Comparison of ENCODE assay signal across 8 cellular contexts in genomic region chr4:8440491-8441311, GRCh38. TPM values are rescaled to one million over a fixed set of nuclear protein-coding genes. Genes with fewer than 3 reads are reported as not detected.
A peak's percentile ranks its signal among the peaks of the same experiment; 100 is the strongest.
DNase-seq lines count a peak whose midpoint lies in the region; FAIRE-seq and TF ChIP-seq lines count a peak whose summit lies in the region.

Gene ACOX3, minus strand, starts transcription at chr4:8440723. Its CDS starts 24,202 bp downstream, at chr4:8416521.
Gene TRMT44, plus strand, starts transcription at chr4:8440777. Its CDS starts 46 bp downstream, at chr4:8440823.

- no peak within 1 kb of the TSS for H3K56ac ChIP-seq in H9 (ENCODE audit: insufficient read length, low read depth, low read length)

- H4K91ac ChIP-seq in H9 (ENCODE audit: insufficient read length, low read depth, low read length) = no peak within 1 kb of the TSS

- H3K9me2 ChIP-seq in MM.1S (replicated peaks; ENCODE audit: insufficient read depth, low read length) = no peaks in the 10 kb centered on the region

- H2BK12ac ChIP-seq in H9 (ENCODE audit: insufficient read length, low read depth, low read length) = no peak within 1 kb of the TSS

- no peak within 1 kb of the TSS for H2BK15ac ChIP-seq in H9 (ENCODE audit: low read depth, low read length)

- peak within 1 kb of the TSS; percentile 89 for H2AFZ ChIP-seq in H9 (ENCODE audit: low read length)
- peak within 1 kb of the TSS; percentile 82 for H2AFZ ChIP-seq in MM.1S (ENCODE audit: low read length)

- H3K79me2 ChIP-seq in H9 (ENCODE audit: insufficient read depth, low read length) (peaks cover 18% of the 10 kb centered on the region; the same call in 1 of the 2 replicates), MM.1S (ENCODE audit: low read length) (peaks cover 82% of the 10 kb centered on the region)

- H2BK120ac ChIP-seq in H9 (ENCODE audit: low read depth, low read length, poor library complexity, severe bottlenecking) = no peak within 1 kb of the TSS

- H3K36me3 Mint-ChIP-seq in H9 (ENCODE audit: insufficient read depth in 1 of 3, low read depth in 3 of 3) (peaks cover 6 to 14% (median 9%) of the 10 kb centered on the region in 3 experiments), neural crest cell (ENCODE audit: low read depth) (no peaks in the 10 kb centered on the region)

- no peak for TF ChIP-seq EP300 in stomach (IDR thresholded peaks at IDR 0.05)

- intact Hi-C loops in stomach (cut with DNase I; ENCODE audit: low total_unique reads) = no loop called here

- H3K27ac ChIP-seq in H9 (ENCODE audit: insufficient read length, low read depth, low read length) (peak within 1 kb of the TSS; percentile 24), MM.1S (ENCODE audit: low read length) (peak within 1 kb of the TSS; percentile 88), SJSA1 (peak within 1 kb of the TSS; percentile 90), stomach (peak within 1 kb of the TSS; percentile 87 to 97 (median 93))

- H3K9ac ChIP-seq in H9 (ENCODE audit: extremely low read depth, insufficient read length, low read length) = peak within 1 kb of the TSS; percentile 60
- peak within 1 kb of the TSS; percentile 89 for H3K9ac ChIP-seq in MM.1S (ENCODE audit: low read length)

- no peak within 1 kb of the TSS for H2BK5ac ChIP-seq in H9 (ENCODE audit: insufficient read length, low read length)

- H3K4me3 Mint-ChIP-seq in H9 (peak within 1 kb of the TSS; percentile 80 to 87), neural crest cell (peak within 1 kb of the TSS; percentile 98)

- peaks cover 8% of the 10 kb centered on the region for H3F3A ChIP-seq in MM.1S (ENCODE audit: insufficient read depth, low read length)

- no peak within 1 kb of the TSS for H3K14ac ChIP-seq in H9 (ENCODE audit: insufficient read depth, low read length)

- H4K8ac ChIP-seq in H9 (replicated peaks; ENCODE audit: insufficient read length, low read depth, low read length) = no peak within 1 kb of the TSS

- H3K27me3 ChIP-seq in H9 (ENCODE audit: insufficient read depth, low read length) (no peaks in the 10 kb centered on the region), MM.1S (replicated peaks; ENCODE audit: insufficient read depth, low read length) (no peaks in the 10 kb centered on the region), SJSA1 (replicated peaks) (no peaks in the 10 kb centered on the region), stomach (no peaks in the 10 kb centered on the region)

- H3K23me2 ChIP-seq in H9 (ENCODE audit: insufficient read length, low read depth, low read length, poor library complexity, severe bottlenecking) = peaks cover 6% of the 10 kb centered on the region

- peak; percentile 91 for FAIRE-seq in G401.6 (lab: Jason Lieb, UNC)

- H4K20me1 ChIP-seq in H9 (ENCODE audit: control insufficient read depth, insufficient read depth, insufficient read length) = no peaks in the 10 kb centered on the region
- H4K20me1 ChIP-seq in MM.1S (ENCODE audit: insufficient read depth, low read length) = no peaks in the 10 kb centered on the region

- no peak within 1 kb of the TSS for H3K18ac ChIP-seq in H9 (ENCODE audit: insufficient read length, low read depth, low read length)

- H3K4me1 Mint-ChIP-seq in H9 (peaks cover 41 to 49% of the 10 kb centered on the region in 2 experiments), neural crest cell (peaks cover 52% of the 10 kb centered on the region)

- peak; percentile 92 for DNase-seq in H9
- DNase-seq in MM.1S = peak; percentile 87
- DNase-seq in SJSA1 (ENCODE audit: low read depth in 1 of 2, low spot score in 2 of 2) = peak; percentile 71 to 78
- peak; percentile 93 for DNase-seq in activated gamma-delta T cell treated with anti-CD3 and anti-CD28 coated beads, Interleukin-2, amount 50 U/mL, for 16 hours (ENCODE audit: low read depth)
- peak; percentile 92 for DNase-seq in fibroblast of villous mesenchyme (ENCODE audit: low read depth)
- peak; percentile 92 for DNase-seq in neural crest cell (ENCODE audit: low read depth, low spot score)
- DNase-seq in stomach = peak; percentile 96

- H2BK20ac ChIP-seq in H9 (ENCODE audit: low read depth, low read length, poor library complexity, severe bottlenecking) = no peak within 1 kb of the TSS

- no peak within 1 kb of the TSS for H3K4ac ChIP-seq in H9 (ENCODE audit: low read depth, low read length)

- H3K4me1 ChIP-seq in H9 (ENCODE audit: insufficient read depth, low read length) (peaks cover 5% of the 10 kb centered on the region; the same call in 1 of the 2 replicates), MM.1S (ENCODE audit: low read length) (peaks cover 26% of the 10 kb centered on the region), SJSA1 (replicated peaks) (0 out of 2 replicates have a peak, but pooled peaks cover 2% of the 10 kb centered on the region), stomach (peaks cover 41 to 77% (median 64%) of the 10 kb centered on the region in 4 donors)

- H3K23ac ChIP-seq in H9 (ENCODE audit: insufficient read length, low read depth, low read length) = no peak within 1 kb of the TSS

- peak within 1 kb of the TSS; percentile 92 to 99 (median 98); a peak in 6 of 7 replicates for H3K27ac Mint-ChIP-seq in H9
- peak within 1 kb of the TSS; percentile 98 for H3K27ac Mint-ChIP-seq in neural crest cell (ENCODE audit: unreplicated experiment)

- TF ChIP-seq CTCF in H9 (conservative IDR thresholded peaks at IDR 0.05) (no peak), MM.1S (IDR thresholded peaks at IDR 0.05; ENCODE audit: low read length) (no peak), fibroblast of villous mesenchyme (IDR thresholded peaks at IDR 0.05; ENCODE audit: insufficient read depth, low read depth, low read length) (no peak), neural crest cell (conservative IDR thresholded peaks at IDR 0.05) (no peak), stomach (IDR thresholded peaks at IDR 0.05) (peak in 1 of 7 experiments; percentile 27)

- H3K4me3 ChIP-seq in MM.1S (ENCODE audit: low read length) (peak within 1 kb of the TSS; percentile 82), SJSA1 (peak within 1 kb of the TSS; percentile 84), fibroblast of villous mesenchyme (ENCODE audit: low read depth, low read length) (peak within 1 kb of the TSS; percentile 92), stomach (peak within 1 kb of the TSS; percentile 75 to 100 (median 99))

- H3K9me3 ChIP-seq in H9 (ENCODE audit: control insufficient read depth, low read depth, low read length) (no peaks in the 10 kb centered on the region), MM.1S (replicated peaks; ENCODE audit: insufficient read depth, low read length) (no peaks in the 10 kb centered on the region), SJSA1 (replicated peaks) (no peaks in the 10 kb centered on the region), stomach (no peaks in the 10 kb centered on the region)

- peak in 1 of 4 donors; percentile 13 for TF ChIP-seq POLR2A in stomach (IDR thresholded peaks at IDR 0.05)

- H3T11ph ChIP-seq in H9 (ENCODE audit: low read length) = no peak within 1 kb of the TSS

- peaks cover 3% of the 10 kb centered on the region for H3K79me1 ChIP-seq in H9 (ENCODE audit: insufficient read depth, low read depth, low read length, poor library complexity, severe bottlenecking)

- no peak within 1 kb of the TSS for H2AK5ac ChIP-seq in H9 (ENCODE audit: insufficient read length, low read length)

- no CpG with 5 or more reads among the region's 60 CpGs for WGBS in H9 (ENCODE audit: extremely low coverage, insufficient read length, low lambda C conversion rate)
- 0 to 1% (median 0%) methylated on average over 40 to 60 of the region's 60 CpGs for WGBS in stomach, 5 donors

- H3K9me3 Mint-ChIP-seq in H9 (peaks cover 14 to 15% of the 10 kb centered on the region in 2 experiments), neural crest cell (peaks cover 2% of the 10 kb centered on the region)

- H3K27me3 Mint-ChIP-seq in H9 (ENCODE audit: low read depth) (no peaks in the 10 kb centered on the region), neural crest cell (ENCODE audit: low read depth) (no peaks in the 10 kb centered on the region)

- H4K5ac ChIP-seq in H9 (ENCODE audit: insufficient read length, low read depth, low read length) = no peak within 1 kb of the TSS

- H3K4me2 ChIP-seq in H9 (ENCODE audit: insufficient read depth, insufficient read length, low read length) (peak within 1 kb of the TSS; percentile 71), MM.1S (ENCODE audit: low read depth, low read length) (peak within 1 kb of the TSS; percentile 97)

- H3K36me3 ChIP-seq in MM.1S (replicated peaks; ENCODE audit: insufficient read depth, low read length) (no peaks in the 10 kb centered on the region), SJSA1 (no peaks in the 10 kb centered on the region), stomach (peaks cover 0 to 5% (median 1%) of the 10 kb centered on the region in 4 donors)

RNA-seq across cellular contexts. Expression of gene ACOX3, which starts in this region (rescaled TPM):
- total RNA-seq in H9 (2021) = 13.1 and 13.8 TPM in 2 replicates
- 18.9 and 21.2 TPM in 2 replicates for total RNA-seq in SJSA1 (2014; rRNA removed; shearing (Covaris generic))
- 26.8 and 32.5 TPM in 2 replicates for total RNA-seq in fibroblast of villous mesenchyme
- total RNA-seq in neural crest cell = 16.6 and 24.6 TPM in 2 replicates
- 10 to 100 TPM; 23.3 to 45.5 (median 37.9) TPM for total RNA-seq in stomach
- polyA plus RNA-seq in stomach = 10 to 100 TPM; 13.5 to 43.7 (median 22.4) TPM

RNA-seq across cellular contexts. Expression of gene TRMT44, which starts in this region (rescaled TPM):
- total RNA-seq in H9 (2021) (22.8 and 28.3 TPM in 2 replicates), fibroblast of villous mesenchyme (17.4 and 19.4 TPM in 2 replicates), neural crest cell (20.1 and 24.7 TPM in 2 replicates), stomach (10 to 100 TPM in 3 of 5 donors, 1 to 10 TPM in 2; 1.8 to 39.7 (median 13.3) TPM)
- 21.8 and 28.7 TPM in 2 replicates for total RNA-seq in SJSA1 (2014; rRNA removed; shearing (Covaris generic))
- polyA plus RNA-seq in stomach = 1 to 10 TPM; 5.6 to 6.9 (median 6.7) TPM

Comparison
In these comparisons a context has a peak if more than half of its experiments do, and no peak if none do; other contexts are left out.
1. Peak in every context shown above with its lines: DNase-seq, H3K4me3 ChIP-seq and H3K27ac ChIP-seq.
2. H3K27ac ChIP-seq: peak in every context shown above with its lines; median percentile 93 in stomach; 90 in SJSA1; 88 in MM.1S; 24 in H9.